Comparison of ENCODE assay signal across 20 cellular contexts in the genomic region with DNA sequence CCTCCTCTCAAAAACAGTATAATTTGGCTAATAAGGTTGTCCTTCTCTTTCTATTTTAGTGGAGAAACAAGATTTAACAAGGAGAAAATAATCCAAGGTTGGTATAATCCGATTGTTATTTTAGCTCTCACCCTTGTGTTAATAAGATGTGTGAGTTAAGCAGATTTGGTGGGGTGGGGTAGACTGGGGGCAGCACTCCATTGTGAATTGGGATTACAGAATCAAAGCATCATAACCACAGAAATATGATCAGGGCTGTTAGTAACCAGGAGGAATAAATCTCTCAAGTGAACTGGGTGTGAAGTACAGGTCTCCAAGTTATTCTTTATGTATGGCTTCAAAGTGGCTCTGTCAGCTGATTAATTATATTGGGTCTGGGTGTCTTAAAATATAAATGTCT. TPM values are rescaled to one million over a fixed set of nuclear protein-coding genes. Genes with fewer than 3 reads are reported as not detected.
A peak's percentile ranks its signal among the peaks of the same experiment; 100 is the strongest.
DNase-seq lines count a peak whose midpoint lies in the region; TF ChIP-seq lines count a peak whose summit lies in the region.
"Had no signal": no experiment of that assay in that cellular context is flagged by ENCODE, and none has a peak within 500 bp of the region (broad histone marks: within the 10 kb centered on the region; RNA-seq: fewer than 3 reads in every experiment).

No MANE protein-coding gene starts in this region.

- DNase-seq in NCI-H524 (lab: John Stamatoyannopoulos, UW) (peak; percentile 15 to 39), NCI-H524 treated with DMSO at 0.1 percent for 48 hours (lab: John Stamatoyannopoulos, UW) (no peak), WERI-Rb-1 (peak; percentile 33), mesothelial cell of epicardium (ENCODE audit: low spot score in 2 of 2, unreplicated experiment in 2 of 2) (no peak), NCI-H2029 (lab: John Stamatoyannopoulos, UW) (no peak), SHP77 treated with DMSO at 0.1 percent for 48 hours (lab: John Stamatoyannopoulos, UW) (no peak)
- no peak for DNase-seq in activated CD4-positive, alpha-beta memory T cell treated with anti-CD3 and anti-CD28 coated beads, Interleukin-2, amount 10 ng/mL, durations not matched to agents 7 days and 5 days
- DNase-seq: ACHN; C1 segment of cervical spinal cord; Calu3; CD4-positive, alpha-beta T cell; DMS153; DMS79 treated with DMSO at 0.1 percent for 48 hours; EL; GOT3; HFFc6 had no signal

- H3K27ac ChIP-seq in HEK293 (ENCODE audit: extremely low read depth, low read depth, low read length) (no peak overlapping the region), WERI-Rb-1 (peak overlapping the region; percentile 21)

- H3K27me3 Mint-ChIP-seq in mesothelial cell of epicardium (ENCODE audit: low read depth): no peaks in the 10 kb centered on the region
- H3K27me3 Mint-ChIP-seq in activated CD4-positive, alpha-beta memory T cell treated with anti-CD3 and anti-CD28 coated beads, Interleukin-2, amount 10 ng/mL, durations not matched to agents 7 days and 5 days: no peaks in the 10 kb centered on the region
- H3K27me3 Mint-ChIP-seq: B cell; CD4-positive, alpha-beta T cell had no signal

- TF ChIP-seq CTCF in HEK293 (tag by site-specific recombination; IDR thresholded peaks at IDR 0.05) (no peak), WERI-Rb-1 (IDR thresholded peaks at IDR 0.05; ENCODE audit: low read depth, low read length) (no peak), mesothelial cell of epicardium (IDR thresholded peaks at IDR 0.05; ENCODE audit: unreplicated experiment) (no peak)

- H3K36me3 Mint-ChIP-seq in mesothelial cell of epicardium: peaks cover 26% of the 10 kb centered on the region
- H3K36me3 Mint-ChIP-seq in activated CD4-positive, alpha-beta memory T cell treated with anti-CD3 and anti-CD28 coated beads, Interleukin-2, amount 10 ng/mL, durations not matched to agents 7 days and 5 days (ENCODE audit: low read depth): peaks cover 16% of the 10 kb centered on the region

- H3K36me3 ChIP-seq in HEK293 (ENCODE audit: control insufficient read depth in 2 of 2, insufficient read depth in 1 of 2, low read length in 2 of 2) (peaks cover 29 to 49% of the 10 kb centered on the region in 2 experiments), WERI-Rb-1 (peaks cover 68% of the 10 kb centered on the region)

- peaks cover 8% of the 10 kb centered on the region for H3K4me1 ChIP-seq in HEK293 (ENCODE audit: control insufficient read depth, insufficient read depth, low read length)

- peaks cover 11% of the 10 kb centered on the region for H3K4me1 Mint-ChIP-seq in mesothelial cell of epicardium
- peaks cover 5% of the 10 kb centered on the region for H3K4me1 Mint-ChIP-seq in activated CD4-positive, alpha-beta memory T cell treated with anti-CD3 and anti-CD28 coated beads, Interleukin-2, amount 10 ng/mL, durations not matched to agents 7 days and 5 days

- H3K27me3 ChIP-seq in WERI-Rb-1 (ENCODE audit: insufficient read depth, low read depth, severe bottlenecking): no peaks in the 10 kb centered on the region

- H3K4me3 Mint-ChIP-seq in mesothelial cell of epicardium: no peak overlapping the region
- no peak overlapping the region for H3K4me3 Mint-ChIP-seq in activated CD4-positive, alpha-beta memory T cell treated with anti-CD3 and anti-CD28 coated beads, Interleukin-2, amount 10 ng/mL, durations not matched to agents 7 days and 5 days
- H3K4me3 Mint-ChIP-seq: B cell; CD4-positive, alpha-beta T cell; HFFc6 had no signal

- H3K9me3 ChIP-seq in HEK293 (ENCODE audit: control insufficient read depth, insufficient read depth, low read depth, low read length) (no peaks in the 10 kb centered on the region; the same call in 1 of the 2 replicates), WERI-Rb-1 (ENCODE audit: severe bottlenecking) (peaks cover 3% of the 10 kb centered on the region)
- H3K9me3 ChIP-seq: HAP-1 had no signal

- POLR2A ChIA-PET in HEK293 (lab: Yijun Ruan, JAX): no interaction called here
- POLR2A ChIA-PET in activated CD4-positive, alpha-beta memory T cell treated with anti-CD3 and anti-CD28 coated beads, Interleukin-2, amount 10 ng/mL, durations not matched to agents 7 days and 5 days (lab: Charles Lee): interaction anchor here (2.1 kb wide), 1 partner anchor 10 kb away, joined by 8 read pairs; the partner anchor contains the start of gene TIGAR

- peaks cover 3% of the 10 kb centered on the region for H3K9me3 Mint-ChIP-seq in mesothelial cell of epicardium
- H3K9me3 Mint-ChIP-seq in activated CD4-positive, alpha-beta memory T cell treated with anti-CD3 and anti-CD28 coated beads, Interleukin-2, amount 10 ng/mL, durations not matched to agents 7 days and 5 days: no peaks in the 10 kb centered on the region
- H3K9me3 Mint-ChIP-seq: CD4-positive, alpha-beta T cell; HFFc6 had no signal

- CTCF ChIA-PET in HEK293 (lab: Yijun Ruan, JAX): no interaction called here
- CTCF ChIA-PET in activated CD4-positive, alpha-beta memory T cell treated with anti-CD3 and anti-CD28 coated beads, Interleukin-2, amount 10 ng/mL, durations not matched to agents 7 days and 5 days (lab: Charles Lee): no interaction called here

- no peak overlapping the region for H3K4me3 ChIP-seq in HEK293 (ENCODE audit: low read depth, low read length)
- H3K4me3 ChIP-seq in WERI-Rb-1 (ENCODE audit: low read depth, low read length): no peak overlapping the region
- H3K4me3 ChIP-seq: HAP-1 had no signal

- H3K27ac Mint-ChIP-seq in mesothelial cell of epicardium: peak overlapping the region; percentile 1
- no peak overlapping the region for H3K27ac Mint-ChIP-seq in activated CD4-positive, alpha-beta memory T cell treated with anti-CD3 and anti-CD28 coated beads, Interleukin-2, amount 10 ng/mL, durations not matched to agents 7 days and 5 days
- H3K27ac Mint-ChIP-seq: B cell; CD4-positive, alpha-beta T cell had no signal

TF ChIP-seq in HEK293, 187 proteins besides CTCF, POLR2A, EP300 and RAD21:
- TF ChIP-seq KLF1 (tag by site-specific recombination; IDR thresholded peaks at IDR 0.05) (peak; percentile 15; the same call in 1 of the 2 replicates), ZNF843 (tag by site-specific recombination; IDR thresholded peaks at IDR 0.05) (no peak)
- TF ChIP-seq, protein P1, sequence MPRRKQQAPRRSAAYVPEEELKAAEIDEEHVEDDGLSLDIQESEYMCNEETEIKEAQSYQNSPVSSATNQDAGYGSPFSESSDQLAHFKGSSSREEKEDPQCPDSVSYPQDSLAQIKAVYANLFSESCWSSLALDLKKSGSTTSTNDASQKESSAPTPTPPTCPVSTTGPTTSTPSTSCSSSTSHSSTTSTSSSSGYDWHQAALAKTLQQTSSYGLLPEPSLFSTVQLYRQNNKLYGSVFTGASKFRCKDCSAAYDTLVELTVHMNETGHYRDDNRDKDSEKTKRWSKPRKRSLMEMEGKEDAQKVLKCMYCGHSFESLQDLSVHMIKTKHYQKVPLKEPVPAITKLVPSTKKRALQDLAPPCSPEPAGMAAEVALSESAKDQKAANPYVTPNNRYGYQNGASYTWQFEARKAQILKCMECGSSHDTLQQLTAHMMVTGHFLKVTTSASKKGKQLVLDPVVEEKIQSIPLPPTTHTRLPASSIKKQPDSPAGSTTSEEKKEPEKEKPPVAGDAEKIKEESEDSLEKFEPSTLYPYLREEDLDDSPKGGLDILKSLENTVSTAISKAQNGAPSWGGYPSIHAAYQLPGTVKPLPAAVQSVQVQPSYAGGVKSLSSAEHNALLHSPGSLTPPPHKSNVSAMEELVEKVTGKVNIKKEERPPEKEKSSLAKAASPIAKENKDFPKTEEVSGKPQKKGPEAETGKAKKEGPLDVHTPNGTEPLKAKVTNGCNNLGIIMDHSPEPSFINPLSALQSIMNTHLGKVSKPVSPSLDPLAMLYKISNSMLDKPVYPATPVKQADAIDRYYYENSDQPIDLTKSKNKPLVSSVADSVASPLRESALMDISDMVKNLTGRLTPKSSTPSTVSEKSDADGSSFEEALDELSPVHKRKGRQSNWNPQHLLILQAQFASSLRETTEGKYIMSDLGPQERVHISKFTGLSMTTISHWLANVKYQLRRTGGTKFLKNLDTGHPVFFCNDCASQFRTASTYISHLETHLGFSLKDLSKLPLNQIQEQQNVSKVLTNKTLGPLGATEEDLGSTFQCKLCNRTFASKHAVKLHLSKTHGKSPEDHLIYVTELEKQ (tag by site-specific recombination; IDR thresholded peaks at IDR 0.05; ENCODE audit: borderline replicate concordance): no peak

RNA-seq across cellular contexts. Expression of gene TIGAR, which starts 10.2 kb away (rescaled TPM):
- total RNA-seq in mesothelial cell of epicardium: 16.7 to 22.1 TPM (median 21.0 TPM) in 3 replicates
- total RNA-seq in activated CD4-positive, alpha-beta memory T cell treated with anti-CD3 and anti-CD28 coated beads, Interleukin-2, amount 10 ng/mL, durations not matched to agents 7 days and 5 days: 10 to 100 TPM; 11.8 to 12.8 TPM

RNA-seq across cellular contexts. Expression of gene FGF23, which starts 48.3 kb away (rescaled TPM):
- total RNA-seq in mesothelial cell of epicardium: not detected in 3 replicates
- total RNA-seq in activated CD4-positive, alpha-beta memory T cell treated with anti-CD3 and anti-CD28 coated beads, Interleukin-2, amount 10 ng/mL, durations not matched to agents 7 days and 5 days: not detected
- total RNA-seq: A172; B cell; Calu3; CD4-positive, alpha-beta T cell; HFFc6 had no signal

RNA-seq across cellular contexts. Expression of gene CCND2, which starts 57.7 kb away (rescaled TPM):
- 393 to 412 TPM (median 404 TPM) in 3 replicates for total RNA-seq in mesothelial cell of epicardium
- total RNA-seq in activated CD4-positive, alpha-beta memory T cell treated with anti-CD3 and anti-CD28 coated beads, Interleukin-2, amount 10 ng/mL, durations not matched to agents 7 days and 5 days: 100 to 1,000 TPM; 389 to 401 TPM
- total RNA-seq: A172 had no signal

Comparison
In these comparisons a context has a peak if more than half of its experiments do, and no peak if none do; other contexts are left out.
1. DNase-seq: peak in NCI-H524 (2 of 2) and WERI-Rb-1 (single experiment); none in NCI-H524 treated with DMSO at 0.1 percent for 48 hours (single experiment), mesothelial cell of epicardium (0 of 2), NCI-H2029 (single experiment), SHP77 treated with DMSO at 0.1 percent for 48 hours (single experiment) and activated CD4-positive, alpha-beta memory T cell treated with anti-CD3 and anti-CD28 coated beads, Interleukin-2, amount 10 ng/mL, durations not matched to agents 7 days and 5 days (single experiment).